ENCODE assay signal across 10 cellular contexts in the genomic region with DNA sequence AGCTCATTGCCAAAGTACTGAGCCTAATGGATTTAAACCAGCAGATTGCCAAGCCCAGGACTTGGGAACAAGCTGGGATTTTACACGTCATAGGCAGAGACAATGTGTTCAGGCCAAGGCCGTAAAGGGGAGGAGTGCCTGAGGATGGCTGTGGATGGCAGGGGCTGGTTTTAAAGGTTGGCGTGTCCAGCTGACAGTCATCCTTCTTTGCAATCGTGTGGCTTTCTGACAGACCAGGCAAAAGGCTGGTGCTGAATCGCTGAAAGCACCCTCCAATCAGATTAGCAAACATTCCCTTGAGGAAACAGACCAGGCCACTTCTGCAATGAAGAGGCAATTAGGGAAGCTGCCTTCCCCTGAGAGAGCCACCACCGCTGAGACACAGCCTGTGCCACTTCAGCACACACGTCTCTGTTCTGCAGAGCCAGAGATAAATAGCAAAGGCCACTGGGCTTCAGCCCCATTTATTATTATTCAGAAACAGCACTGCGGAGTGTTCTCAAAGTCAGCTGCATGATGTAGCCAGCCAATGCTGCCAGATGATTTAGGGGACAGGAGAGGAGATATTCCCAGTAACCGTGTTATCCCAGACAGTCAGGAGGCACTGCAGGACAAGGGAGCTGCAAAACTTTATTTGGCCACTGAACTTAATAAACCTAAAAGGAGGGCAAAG. TPM values are rescaled to one million over a fixed set of nuclear protein-coding genes. Genes with fewer than 3 reads are reported as not detected.
DNase-seq lines count a peak whose midpoint lies in the region; ATAC-seq and TF ChIP-seq lines count a peak whose summit lies in the region.
"Had no signal": no experiment of that assay in that cellular context is flagged by ENCODE, and none has a peak within 500 bp of the region (broad histone marks: within the 10 kb centered on the region; RNA-seq: fewer than 3 reads in every experiment).

No MANE protein-coding gene starts in this region.

- H3K27me3 ChIP-seq in heart left ventricle: peaks cover 0 to 5% (median 0%) of the 10 kb centered on the region in 9 donors
- no peaks in the 10 kb centered on the region for H3K27me3 ChIP-seq in smooth muscle cell (ENCODE audit: low read depth)

- H3K36me3 ChIP-seq in heart left ventricle (no peaks in the 10 kb centered on the region), smooth muscle cell (ENCODE audit: low read depth) (no peaks in the 10 kb centered on the region)

- no peak overlapping the region for H2AFZ ChIP-seq in smooth muscle cell (ENCODE audit: low read depth)

- no peak for TF ChIP-seq POLR2A in heart left ventricle (IDR thresholded peaks at IDR 0.05)

- H3K79me2 ChIP-seq in smooth muscle cell (ENCODE audit: low read depth): no peaks in the 10 kb centered on the region

- peak in 7 of 12 donors; percentile 13 to 56 (median 45) for TF ChIP-seq CTCF in heart left ventricle (IDR thresholded peaks at IDR 0.05)
- no peak for TF ChIP-seq CTCF in smooth muscle cell (IDR thresholded peaks at IDR 0.05; ENCODE audit: borderline replicate concordance, insufficient read depth, poor library complexity, severe bottlenecking)

- peak; percentile 66 to 79 (median 74) for ATAC-seq in heart left ventricle
- no peak for ATAC-seq in HG02870 (IDR thresholded peaks at IDR 0.05; ENCODE audit: unreplicated experiment)
- ATAC-seq in HG03108 (IDR thresholded peaks at IDR 0.05; ENCODE audit: unreplicated experiment): no peak

- no peak overlapping the region for H3K4me3 ChIP-seq in heart left ventricle
- H3K4me3 ChIP-seq in smooth muscle cell: no peak overlapping the region

- peak; percentile 66 for DNase-seq in NCI-H1105 (lab: John Stamatoyannopoulos, UW)
- peak; percentile 72 for DNase-seq in NCI-H82 treated with DMSO at 0.1 percent for 48 hours (lab: John Stamatoyannopoulos, UW; ENCODE audit: unreplicated experiment)
- DNase-seq in heart left ventricle: peak in 3 of 5 donors; percentile 46 to 66 (median 59)
- DNase-seq in smooth muscle cell (lab: John Stamatoyannopoulos, UW; ENCODE audit: unreplicated experiment): no peak
- DNase-seq in HT-29 (ENCODE audit: low spot score): no peak
- DNase-seq in Ammon's horn (ENCODE audit: low spot score): no peak
- DNase-seq: activated CD4-positive, CD25-positive, alpha-beta regulatory T cell treated with anti-CD3 and anti-CD28 coated beads, Interleukin-2, amount 50 U/mL, for 72 hours; Calu3 had no signal

- H3F3A ChIP-seq in smooth muscle cell (ENCODE audit: low read depth): peaks cover 21% of the 10 kb centered on the region

- H3K27ac ChIP-seq in heart left ventricle (peak overlapping the region; percentile 2 to 88 (median 55)), smooth muscle cell (ENCODE audit: low read depth) (peak overlapping the region; percentile 34)

- H3K9ac ChIP-seq in smooth muscle cell (ENCODE audit: low read depth): no peak overlapping the region

- H3K4me2 ChIP-seq in smooth muscle cell: peak overlapping the region; percentile 49

- intact Hi-C loops in heart left ventricle (cut with DNase I): loop anchor here in 8 of 10 donors (2.0 to 10.0 kb wide), 10 partner anchors 120 to 382 kb away; partner anchors contain the start of gene GALNT18 (in 5 of the 8)

- 15 to 30% (median 25%) methylated on average over 7 to 9 of the region's 9 CpGs for WGBS in heart left ventricle, 4 donors
- WGBS in smooth muscle cell (ENCODE audit: low lambda C conversion rate): 15% methylated on average over 9 of the region's 9 CpGs

- no peaks in the 10 kb centered on the region for H4K20me1 ChIP-seq in smooth muscle cell (ENCODE audit: low read depth)

- no peaks in the 10 kb centered on the region for H3K9me3 ChIP-seq in heart left ventricle
- H3K9me3 ChIP-seq in smooth muscle cell (replicated peaks; ENCODE audit: low read depth): no peaks in the 10 kb centered on the region

- H3K4me1 ChIP-seq in heart left ventricle (peaks cover 0 to 82% (median 41%) of the 10 kb centered on the region in 12 donors), smooth muscle cell (ENCODE audit: low read depth) (peaks cover 13% of the 10 kb centered on the region)

RNA-seq across cellular contexts. Expression of gene CSNK2A3, which starts 54.2 kb away (rescaled TPM):
- total RNA-seq in heart left ventricle: 1 to 10 TPM in 7 of 9 donors, under 1 TPM in 2; 0.72 to 2.1 (median 1.4) TPM
- under 1 TPM; 0.34 to 0.98 TPM for polyA plus RNA-seq in heart left ventricle
- total RNA-seq in smooth muscle cell: 1.1 and 2.2 TPM in 2 replicates
- 1.0 and 1.6 TPM in 2 replicates for polyA plus RNA-seq in smooth muscle cell
- total RNA-seq in HT-29 (2014; rRNA removed; shearing (Covaris generic)): 0.51 and 1.5 TPM in 2 replicates

Comparison
In these comparisons a context has a peak if more than half of its experiments do, and no peak if none do; other contexts are left out.
1. DNase-seq: peak in NCI-H1105 (single experiment), NCI-H82 treated with DMSO at 0.1 percent for 48 hours (single experiment) and heart left ventricle (3 of 5); none in smooth muscle cell (single experiment), HT-29 (single experiment) and Ammon's horn (single experiment).
2. ATAC-seq: peak in heart left ventricle (4 of 4); none in HG02870 (single experiment) and HG03108 (single experiment).